9 cellular contexts compared by ENCODE assay signal in genomic region chr18:7116001-7116831, GRCh38. TPM values are rescaled to one million over a fixed set of nuclear protein-coding genes. Genes with fewer than 3 reads are reported as not detected.
DNase-seq lines count a peak whose midpoint lies in the region; ATAC-seq and TF ChIP-seq lines count a peak whose summit lies in the region.
"Had no signal": no experiment of that assay in that cellular context is flagged by ENCODE, and none has a peak within 500 bp of the region (broad histone marks: within the 10 kb centered on the region; RNA-seq: fewer than 3 reads in every experiment).

No MANE protein-coding gene starts in this region.

- H3K14ac ChIP-seq in H9 (ENCODE audit: insufficient read depth, low read length): no peak overlapping the region

- no peak overlapping the region for H3K9ac ChIP-seq in H9 (ENCODE audit: extremely low read depth, insufficient read length, low read length)
- H3K9ac ChIP-seq in iPS-15b (ENCODE audit: low read depth, low read length): no peak overlapping the region
- H3K9ac ChIP-seq in skeletal muscle tissue (ENCODE audit: low read depth in 1 of 3, low read length in 3 of 3): peak overlapping the region in 1 of 3 donors; percentile 16

- H3K79me1 ChIP-seq in H9 (ENCODE audit: insufficient read depth, low read depth, low read length, poor library complexity, severe bottlenecking): no peaks in the 10 kb centered on the region

- H3K56ac ChIP-seq in H9 (ENCODE audit: insufficient read length, low read depth, low read length): no peak overlapping the region

- no peak overlapping the region for H3K18ac ChIP-seq in H9 (ENCODE audit: insufficient read length, low read depth, low read length)

- H3K23me2 ChIP-seq in H9 (ENCODE audit: insufficient read length, low read depth, low read length, poor library complexity, severe bottlenecking): peaks cover 15% of the 10 kb centered on the region

- H3K27ac ChIP-seq in H9 (ENCODE audit: insufficient read length, low read depth, low read length) (no peak overlapping the region), skeletal muscle tissue (ENCODE audit: low read depth, low read length) (no peak overlapping the region), caudate nucleus (ENCODE audit: low read depth, low read length) (no peak overlapping the region)

- peaks cover 2 to 15% (median 2%) of the 10 kb centered on the region in 3 experiments; a peak in 5 of 7 replicates for H3K36me3 Mint-ChIP-seq in H9 (ENCODE audit: insufficient read depth in 1 of 3, low read depth in 3 of 3)

- H3K4me3 Mint-ChIP-seq in H9: peak overlapping the region; percentile 70 to 87

- DNase-seq in H9 (peak; percentile 53), SK-N-DZ (ENCODE audit: low spot score) (peak; percentile 58), caudate nucleus (lab: John Stamatoyannopoulos, UW) (no peak), medulla oblongata (ENCODE audit: extremely low spot score) (no peak)
- no peak for DNase-seq in stimulated activated CD4-positive, alpha-beta T cell treated with anti-CD3 and anti-CD28 coated beads, Interleukin-2, amount 100 ng/mL, for 24 hours

- no peaks in the 10 kb centered on the region for H3K27me3 ChIP-seq in H9 (ENCODE audit: insufficient read depth, low read length)
- peaks cover 9% of the 10 kb centered on the region for H3K27me3 ChIP-seq in iPS-15b (ENCODE audit: control insufficient read depth, insufficient read depth, low read length)
- H3K27me3 ChIP-seq in skeletal muscle tissue (ENCODE audit: control insufficient read depth in 3 of 3, insufficient read depth in 3 of 3, low read length in 3 of 3): peaks cover 24 to 36% (median 36%) of the 10 kb centered on the region in 3 donors

- H2AFZ ChIP-seq in H9 (ENCODE audit: low read length): no peak overlapping the region

- peak overlapping the region in 1 of 3 experiments; percentile 76; a peak in 2 of 7 replicates for H3K27ac Mint-ChIP-seq in H9

- H2BK120ac ChIP-seq in H9 (ENCODE audit: low read depth, low read length, poor library complexity, severe bottlenecking): no peak overlapping the region

- no peak overlapping the region for H3K4ac ChIP-seq in H9 (ENCODE audit: low read depth, low read length)

- H3K9me3 ChIP-seq in H9 (ENCODE audit: control insufficient read depth, low read depth, low read length): no peaks in the 10 kb centered on the region
- no peaks in the 10 kb centered on the region for H3K9me3 ChIP-seq in iPS-15b (ENCODE audit: control insufficient read depth, insufficient read depth, low read length)
- no peaks in the 10 kb centered on the region for H3K9me3 ChIP-seq in skeletal muscle tissue (ENCODE audit: control insufficient read depth in 3 of 3, low read length in 3 of 3)

- H2BK15ac ChIP-seq in H9 (ENCODE audit: low read depth, low read length): no peak overlapping the region

- H3T11ph ChIP-seq in H9 (ENCODE audit: low read length): no peak overlapping the region

- H3K4me1 ChIP-seq in H9 (ENCODE audit: insufficient read depth, low read length) (no peaks in the 10 kb centered on the region), iPS-15b (ENCODE audit: control insufficient read depth, insufficient read depth, low read length) (no peaks in the 10 kb centered on the region), skeletal muscle tissue (ENCODE audit: control insufficient read depth in 3 of 3, insufficient read depth in 3 of 3, low read length in 3 of 3) (peaks cover 10 to 12% (median 11%) of the 10 kb centered on the region in 3 donors)

- H2AK5ac ChIP-seq in H9 (ENCODE audit: insufficient read length, low read length): no peak overlapping the region

- no peak overlapping the region for H2BK5ac ChIP-seq in H9 (ENCODE audit: insufficient read length, low read length)

- no CpG with 5 or more reads among the region's 25 CpGs for WGBS in H9 (ENCODE audit: extremely low coverage, insufficient read length, low lambda C conversion rate)

- peaks cover 19 to 24% of the 10 kb centered on the region in 2 experiments for H3K4me1 Mint-ChIP-seq in H9

- H4K20me1 ChIP-seq in H9 (ENCODE audit: control insufficient read depth, insufficient read depth, insufficient read length): no peaks in the 10 kb centered on the region

- no peak for TF ChIP-seq CTCF in H9 (conservative IDR thresholded peaks at IDR 0.05)

- H3K4me3 ChIP-seq in iPS-15b (ENCODE audit: low read depth, low read length) (peak overlapping the region; percentile 37), skeletal muscle tissue (ENCODE audit: low read length in 3 of 3) (peak overlapping the region; percentile 33 to 67 (median 56))

- H3K9me3 Mint-ChIP-seq in H9: peaks cover 0 to 2% of the 10 kb centered on the region in 2 experiments; a peak in 2 of 5 replicates

- no peak overlapping the region for H4K91ac ChIP-seq in H9 (ENCODE audit: insufficient read length, low read depth, low read length)

- no peak overlapping the region for H2BK20ac ChIP-seq in H9 (ENCODE audit: low read depth, low read length, poor library complexity, severe bottlenecking)

- peaks cover 2% of the 10 kb centered on the region; the same call in 1 of the 2 replicates for H3K79me2 ChIP-seq in H9 (ENCODE audit: insufficient read depth, low read length)

- peaks cover 38% of the 10 kb centered on the region for H3K27me3 Mint-ChIP-seq in H9 (ENCODE audit: low read depth)

- H3K36me3 ChIP-seq in iPS-15b (ENCODE audit: control insufficient read depth, insufficient read depth, low read length): no peaks in the 10 kb centered on the region
- H3K36me3 ChIP-seq in skeletal muscle tissue (ENCODE audit: control insufficient read depth in 3 of 3, insufficient read depth in 3 of 3, low read length in 3 of 3): no peaks in the 10 kb centered on the region

- ATAC-seq in GM21360 (IDR thresholded peaks at IDR 0.05; ENCODE audit: unreplicated experiment): no peak

- no peak overlapping the region for H2BK12ac ChIP-seq in H9 (ENCODE audit: insufficient read length, low read depth, low read length)

- H4K5ac ChIP-seq in H9 (ENCODE audit: insufficient read length, low read depth, low read length): no peak overlapping the region

- H3K4me2 ChIP-seq in H9 (ENCODE audit: insufficient read depth, insufficient read length, low read length): peak overlapping the region; percentile 90

- no peak overlapping the region for H3K23ac ChIP-seq in H9 (ENCODE audit: insufficient read length, low read depth, low read length)

- no peak overlapping the region for H4K8ac ChIP-seq in H9 (replicated peaks; ENCODE audit: insufficient read length, low read depth, low read length)

RNA-seq across cellular contexts. Expression of gene LAMA1, which starts 1.4 kb away (rescaled TPM):
- total RNA-seq in H9 (2021) (28.7 and 28.8 TPM in 2 replicates), skeletal muscle tissue (4.2 TPM)
- 25.4 and 30.3 TPM in 2 replicates for polyA plus RNA-seq in SK-N-DZ (2014; cell fraction: cytosol; rRNA removed)
- 47.9 and 73.0 TPM in 2 replicates for polyA plus RNA-seq in SK-N-DZ (2014; cell fraction: nucleus; rRNA removed)
- total RNA-seq: T-helper 1 cell treated with Interleukin-12 subunit alpha and Interleukin-12 subunit beta and Interleukin-4 antibody, amounts not matched to agents 30 ng/mL and 1 ng/mL, for 36 hours had no signal

Comparison
In these comparisons a context has a peak if more than half of its experiments do, and no peak if none do; other contexts are left out.
1. DNase-seq: peak in H9 (single experiment) and SK-N-DZ (single experiment); none in stimulated activated CD4-positive, alpha-beta T cell treated with anti-CD3 and anti-CD28 coated beads, Interleukin-2, amount 100 ng/mL, for 24 hours (0 of 2), caudate nucleus (0 of 61) and medulla oblongata (single experiment).